Comparison of ENCODE assay signal across 8 cellular contexts in genomic region chr7:43582503-43583423, GRCh38. TPM values are rescaled to one million over a fixed set of nuclear protein-coding genes. Genes with fewer than 3 reads are reported as not detected.
A peak's percentile ranks its signal among the peaks of the same experiment; 100 is the strongest.
DNase-seq lines count a peak whose midpoint lies in the region; ATAC-seq, FAIRE-seq and TF ChIP-seq lines count a peak whose summit lies in the region.

Gene STK17A (plus strand): TSS chr7:43583108. CDS start chr7:43583244, 136 bp downstream.

- no peak for FAIRE-seq in bronchial epithelial cell (lab: Jason Lieb, UNC)

- peak within 1 kb of the TSS; percentile 85 for H3K4me3 ChIP-seq in AG04449 (ENCODE audit: low read depth, low read length)
- H3K4me3 ChIP-seq in WI38 (ENCODE audit: low read depth, low read length) = peak within 1 kb of the TSS; percentile 90
- H3K4me3 ChIP-seq in bronchial epithelial cell (ENCODE audit: low read depth, low read length) = peak within 1 kb of the TSS; percentile 98

- CTCF ChIA-PET in AG04449 (lab: Yijun Ruan, JAX) = interaction anchor here (0.6 to 12.7 kb wide), 76 partner anchors 8 to 506 kb away, joined by 3 to 497 read pairs (median 6); partner anchors contain the start of gene COA1

- POLR2A ChIA-PET in AG04449 (lab: Yijun Ruan, JAX) = interaction anchor here (0.6 to 2.3 kb wide), 25 partner anchors 8 to 176 kb away, joined by 3 to 51 read pairs (median 4); partner anchors contain the start of genes BLVRA and COA1

- ATAC-seq in GM18868 (IDR thresholded peaks at IDR 0.05; ENCODE audit: unreplicated experiment) (peak; percentile 69), HG03108 (IDR thresholded peaks at IDR 0.05; ENCODE audit: unreplicated experiment) (peak; percentile 61)

- no peaks in the 10 kb centered on the region for H3K27me3 ChIP-seq in bronchial epithelial cell (ENCODE audit: control insufficient read depth, insufficient read depth, low read length)

- DNase-seq in AG04449 (ENCODE audit: low read depth, low spot score) = no peak
- DNase-seq in NCI-H2171 treated with DMSO at 0.1 percent for 48 hours (lab: John Stamatoyannopoulos, UW) = peak; percentile 91
- peak; percentile 78 for DNase-seq in bronchial epithelial cell (ENCODE audit: low read depth)
- peak; percentile 92 for DNase-seq in inferior parietal cortex (ENCODE audit: extremely low spot score)
- peak; percentile 86 to 94 for DNase-seq in stimulated activated CD4-positive, alpha-beta T cell treated with anti-CD3 and anti-CD28 coated beads, Interleukin-12 subunit alpha, Interleukin-12 subunit beta, amount 100 ng/mL, for 24 hours (ENCODE audit: low read depth in 2 of 2)

- TF ChIP-seq CTCF in AG04449 (IDR thresholded peaks at IDR 0.05; ENCODE audit: insufficient read depth, low read length, missing control alignments) (peak; percentile 100), WI38 (IDR thresholded peaks at IDR 0.05; ENCODE audit: low read depth, low read length) (peak; percentile 94), bronchial epithelial cell (IDR thresholded peaks at IDR 0.05; ENCODE audit: insufficient read depth, low read length, severe bottlenecking) (peak; percentile 99)

- no peaks in the 10 kb centered on the region for H3K36me3 ChIP-seq in bronchial epithelial cell (ENCODE audit: control insufficient read depth, insufficient read depth, low read length)

RNA-seq across cellular contexts. Expression of gene STK17A, which starts in this region (rescaled TPM):
- total RNA-seq in bronchial epithelial cell = 55.2 and 79.5 TPM in 2 replicates
